In genomic region chr18:45793295-45793965, GRCh38 we compare ENCODE assay signal across 11 cellular contexts. TPM values are rescaled to one million over a fixed set of nuclear protein-coding genes. Genes with fewer than 3 reads are reported as not detected.
DNase-seq lines count a peak whose midpoint lies in the region; ATAC-seq, FAIRE-seq and TF ChIP-seq lines count a peak whose summit lies in the region.
"Had no signal": no experiment of that assay in that cellular context is flagged by ENCODE, and none has a peak within 500 bp of the region (broad histone marks: within the 10 kb centered on the region; RNA-seq: fewer than 3 reads in every experiment).

No MANE protein-coding gene starts in this region.

- no peak overlapping the region for H2AFZ ChIP-seq in HepG2 (ENCODE audit: low read length)

- TF ChIP-seq RAD21 in HepG2 (CRISPR knock-in tag; IDR thresholded peaks at IDR 0.05) = no peak

- no peak for ATAC-seq in HepG2
- ATAC-seq in HG02759 (IDR thresholded peaks at IDR 0.05; ENCODE audit: unreplicated experiment) = no peak
- ATAC-seq: naive thymus-derived CD8-positive, alpha-beta T cell had no signal

- H3K4me1 ChIP-seq in HepG2 (ENCODE audit: insufficient read depth, low read length) = no peaks in the 10 kb centered on the region

- no peak for TF ChIP-seq CTCF in HepG2 (CRISPR knock-in tag; IDR thresholded peaks at IDR 0.05)

- no peaks in the 10 kb centered on the region for H3K79me2 ChIP-seq in HepG2 (ENCODE audit: insufficient read depth, low read length)

- BruUV-seq in HepG2 (replicated peaks; lab: Mats Ljungman, UMichigan) = no TSS peak

- TF ChIP-seq POLR2A in HepG2 (IDR thresholded peaks at IDR 0.05; ENCODE audit: insufficient read depth in 1 of 2, low read depth in 2 of 2, low read length in 2 of 2) = no peak

- no peak for FAIRE-seq in HepG2 (lab: Jason Lieb, UNC)

- TF ChIP-seq EP300 in HepG2 (IDR thresholded peaks at IDR 0.05; ENCODE audit: low read depth in 2 of 2, low read length in 2 of 2) = no peak
- no peak for TF ChIP-seq EP300 in HepG2 (CRISPR knock-in tag; IDR thresholded peaks at IDR 0.05; ENCODE audit: borderline replicate concordance)

- POLR2A ChIA-PET in HepG2 (lab: Yijun Ruan, JAX) = no interaction called here

- H4K20me1 ChIP-seq in HepG2 (ENCODE audit: insufficient read depth, low read length) = no peaks in the 10 kb centered on the region

- H3K9ac ChIP-seq in HepG2 (ENCODE audit: insufficient read depth, low read depth, low read length) = no peak overlapping the region

- intact Hi-C loops in HepG2 (cut with micrococcal nuclease; ENCODE audit: unreplicated experiment) = no loop called here

- in situ Hi-C loops in HepG2 (cut with HindIII; ENCODE audit: extremely low pct_ligation_motif_present, low pct_unique_long_range_greater_than_20kb) = no loop called here

- no peaks in the 10 kb centered on the region for H3K9me3 ChIP-seq in HepG2 (ENCODE audit: low read length)

- no peaks in the 10 kb centered on the region for H3K36me3 ChIP-seq in HepG2 (replicated peaks in 1 of 2; ENCODE audit: control insufficient read depth in 1 of 2, insufficient read depth in 2 of 2, low read length in 2 of 2)

- CTCF ChIA-PET in HepG2 (lab: Yijun Ruan, JAX; ENCODE audit: low intra/inter-chr PET ratio, low total read pairs) = no interaction called here

- WGBS in HepG2 (ENCODE audit: low lambda C conversion rate) = 0% methylated on average over 4 of the region's 4 CpGs

- DNase-seq in CD1c-positive myeloid dendritic cell (ENCODE audit: extremely low spot score) (peak; percentile 65), M059J (ENCODE audit: low read depth) (peak; percentile 100), astrocyte of the hippocampus (ENCODE audit: low read depth, low spot score) (peak; percentile 56), HepG2 (ENCODE audit: low spot score) (no peak), NCI-H524 treated with DMSO at 0.1 percent for 48 hours (lab: John Stamatoyannopoulos, UW) (no peak), OCI-M2 (lab: John Stamatoyannopoulos, UW; ENCODE audit: unreplicated experiment) (no peak), NCI-H526 treated with DMSO at 0.1 percent for 48 hours (lab: John Stamatoyannopoulos, UW) (no peak)
- DNase-seq: activated naive CD4-positive, alpha-beta T cell treated with Interleukin-2 at 50 U/mL for 16 hours; glutamatergic neuron; naive thymus-derived CD8-positive, alpha-beta T cell had no signal

- no peaks in the 10 kb centered on the region for H3K27me3 ChIP-seq in HepG2 (ENCODE audit: control insufficient read depth in 1 of 2, insufficient read depth in 2 of 2, low read length in 2 of 2)

- H3K4me3 ChIP-seq in HepG2 (replicated peaks in 1 of 3; ENCODE audit: insufficient read depth in 1 of 3, low read depth in 2 of 3, low read length in 3 of 3) = no peak overlapping the region

- H3K4me2 ChIP-seq in HepG2 (ENCODE audit: low read depth, low read length) = no peak overlapping the region

- H3K27ac ChIP-seq in HepG2 (ENCODE audit: extremely low read length, insufficient read depth, low read length) = no peak overlapping the region

TF ChIP-seq in HepG2, 621 proteins besides CTCF, POLR2A, EP300 and RAD21:
- no peak for TF ChIP-seq BRF2 (CRISPR knock-in tag; IDR thresholded peaks at IDR 0.05)
- TF ChIP-seq ZNF577 (CRISPR knock-in tag; IDR thresholded peaks at IDR 0.05; ENCODE audit: borderline replicate concordance, low read depth) = no peak
- peak; percentile 48; the same call in 1 of the 2 replicates for TF ChIP-seq CEBPB (IDR thresholded peaks at IDR 0.05; ENCODE audit: borderline replicate concordance, low read depth, low read length)
- TF ChIP-seq HOXD1 (CRISPR knock-in tag; IDR thresholded peaks at IDR 0.05) = no peak

RNA-seq across cellular contexts. Expression of gene SIGLEC15, which starts 32.0 kb away (rescaled TPM):
- total RNA-seq in M059J (2014; rRNA removed; shearing (Covaris generic)) = 2.1 and 8.6 TPM in 2 replicates
- not detected in 2 replicates for total RNA-seq in HepG2 (2016; rRNA removed; fragmentation: Illumina TruSeq; extraction: Trizol)
- not detected in 2 replicates for total RNA-seq in HepG2 (2016; cell fraction: cytosol; rRNA removed; fragmentation: Illumina TruSeq; extraction: Trizol; ENCODE audit: low read depth)
- not detected in 2 replicates for total RNA-seq in HepG2 (2016; cell fraction: insoluble cytoplasmic fraction; rRNA removed; fragmentation: Illumina TruSeq; extraction: Trizol)
- total RNA-seq in HepG2 (2016; cell fraction: membrane; rRNA removed; fragmentation: Illumina TruSeq; extraction: Trizol) = not detected in 2 replicates
- not detected in 2 replicates for total RNA-seq in HepG2 (2016; cell fraction: nucleus; rRNA removed; fragmentation: Illumina TruSeq; extraction: Trizol)
- not detected in 2 replicates for polyA plus RNA-seq in HepG2 (2011; rRNA removed)
- not detected in 2 replicates for polyA plus RNA-seq in HepG2 (2011; cell fraction: cytosol; rRNA removed)
- not detected in 2 replicates for polyA plus RNA-seq in HepG2 (2011; cell fraction: nucleus; rRNA removed)
- not detected in 2 replicates for polyA plus RNA-seq in HepG2 (2012)
- polyA plus RNA-seq in HepG2 (2016; cell fraction: cytosol; fragmentation: Illumina TruSeq; extraction: Trizol; ENCODE audit: low read depth) = not detected in 2 replicates
- not detected in 2 replicates for polyA plus RNA-seq in HepG2 (2016; cell fraction: insoluble cytoplasmic fraction; fragmentation: Illumina TruSeq; extraction: Trizol; ENCODE audit: low read depth)
- polyA plus RNA-seq in HepG2 (2016; cell fraction: membrane; fragmentation: Illumina TruSeq; extraction: Trizol; ENCODE audit: low read depth) = not detected in 2 replicates
- not detected in 2 replicates for polyA plus RNA-seq in HepG2 (2016; cell fraction: nucleus; fragmentation: Illumina TruSeq; extraction: Trizol; ENCODE audit: insufficient read depth, low read depth)
- polyA minus RNA-seq in HepG2 (2011; rRNA and poly(A)+ RNA removed; ENCODE audit: low replicate concordance) = not detected in 2 replicates
- not detected in 2 replicates for polyA minus RNA-seq in HepG2 (2011; cell fraction: cytosol; rRNA and poly(A)+ RNA removed)
- not detected in 2 replicates for polyA minus RNA-seq in HepG2 (2011; cell fraction: nucleus; rRNA and poly(A)+ RNA removed)
- total RNA-seq: naive thymus-derived CD8-positive, alpha-beta T cell had no signal
- polyA plus RNA-seq: naive thymus-derived CD8-positive, alpha-beta T cell had no signal

Comparison
In these comparisons a context has a peak if more than half of its experiments do, and no peak if none do; other contexts are left out.
1. DNase-seq: peak in CD1c-positive myeloid dendritic cell (single experiment), M059J (single experiment) and astrocyte of the hippocampus (single experiment); none in HepG2 (single experiment), NCI-H524 treated with DMSO at 0.1 percent for 48 hours (single experiment), OCI-M2 (single experiment) and NCI-H526 treated with DMSO at 0.1 percent for 48 hours (single experiment).